ENCODE assay signal across 11 cellular contexts in the genomic region with DNA sequence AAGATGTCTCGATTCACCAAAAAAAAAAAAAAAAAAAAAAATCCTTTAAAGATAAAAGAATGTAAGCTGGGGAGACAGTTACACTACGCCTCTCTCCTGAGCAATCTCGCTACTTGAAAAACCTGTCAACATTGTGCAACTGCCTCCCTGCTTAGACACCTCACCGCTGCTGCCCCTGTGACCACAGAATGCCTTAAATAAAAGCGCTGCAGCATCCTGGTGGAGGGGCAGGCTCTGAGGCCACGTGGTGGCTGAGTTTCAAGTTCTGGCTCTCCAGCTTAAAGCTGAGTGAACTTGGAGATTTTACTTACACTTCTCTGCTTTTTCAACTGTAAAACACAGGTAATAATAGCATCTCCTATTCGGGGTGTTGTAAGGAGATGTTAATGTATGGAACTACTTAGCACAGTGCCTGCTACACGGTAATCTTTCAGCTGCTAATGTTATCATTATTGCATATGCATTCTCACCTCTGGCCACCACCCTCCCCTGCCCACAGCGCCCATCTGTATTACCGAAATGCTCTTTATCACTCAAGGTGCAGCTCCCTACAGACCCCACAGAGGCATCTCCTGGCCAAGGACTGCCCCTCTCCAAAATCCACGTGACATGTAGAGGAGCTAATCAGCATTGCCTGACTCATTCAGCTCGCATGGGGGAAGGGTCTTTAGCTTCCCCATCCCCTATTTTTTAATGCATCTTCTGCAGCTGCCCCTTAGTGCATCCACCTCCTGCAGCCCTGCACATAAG. TPM values are rescaled to one million over a fixed set of nuclear protein-coding genes. Genes with fewer than 3 reads are reported as not detected.
DNase-seq lines count a peak whose midpoint lies in the region; ATAC-seq and TF ChIP-seq lines count a peak whose summit lies in the region.
"Had no signal": no experiment of that assay in that cellular context is flagged by ENCODE, and none has a peak within 500 bp of the region (broad histone marks: within the 10 kb centered on the region; RNA-seq: fewer than 3 reads in every experiment).

No MANE protein-coding gene starts in this region.

- H3K27ac Mint-ChIP-seq in activated T-cell treated with anti-CD3 and anti-CD28 coated beads, Interleukin-2, amount 50 U/mL, for 72 hours = no peak overlapping the region

- peak; percentile 85 to 95 for ATAC-seq in activated T-cell treated with anti-CD3 and anti-CD28 coated beads, Interleukin-2, amount 50 U/mL, for 72 hours (replicated peaks in 1 of 2)
- no peak for ATAC-seq in GM21619 (IDR thresholded peaks at IDR 0.05; ENCODE audit: unreplicated experiment)
- ATAC-seq: left lobe of liver had no signal

- in situ Hi-C loops in KBM-7 (cut with MboI; ENCODE audit: low pct_unique_long_range_greater_than_20kb, low sequenced_read_pairs) = no loop called here

- DNase-seq in GM06990 (ENCODE audit: extremely low read depth, insufficient read length) (peak; percentile 37), KBM-7 (peak; percentile 16), left kidney (ENCODE audit: low read depth, low spot score) (peak; percentile 67), cardiac septum (ENCODE audit: low spot score) (no peak), foreskin fibroblast (no peak), hepatic stellate cell (ENCODE audit: low spot score) (no peak)
- DNase-seq in activated T-cell treated with anti-CD3 and anti-CD28 coated beads, Interleukin-2, amount 50 U/mL, for 72 hours = peak; percentile 43
- DNase-seq: dorsolateral prefrontal cortex, NCI-H524 treated with DMSO at 0.1 percent for 48 hours had no signal

- no peaks in the 10 kb centered on the region for H3K27me3 Mint-ChIP-seq in activated T-cell treated with anti-CD3 and anti-CD28 coated beads, Interleukin-2, amount 50 U/mL, for 72 hours (ENCODE audit: low read depth)

- H3K36me3 ChIP-seq in GM06990 (ENCODE audit: control insufficient read depth, insufficient read depth, low read length) = no peaks in the 10 kb centered on the region

- intact Hi-C loops in cardiac septum (cut with DNase I) = loop anchor here (10.0 kb wide), 1 partner anchor 320 kb away; no protein-coding TSS in a partner anchor

- no peak overlapping the region for H3K4me3 ChIP-seq in GM06990 (replicated peaks; ENCODE audit: low read depth, low read length)
- H3K4me3 ChIP-seq in foreskin fibroblast (ENCODE audit: low read depth in 1 of 2, low read length in 2 of 2) = no peak overlapping the region
- H3K4me3 ChIP-seq: dorsolateral prefrontal cortex had no signal

- H3K4me3 Mint-ChIP-seq in activated T-cell treated with anti-CD3 and anti-CD28 coated beads, Interleukin-2, amount 50 U/mL, for 72 hours = peak overlapping the region in 1 of 2 donors; percentile 19

- TF ChIP-seq CTCF in GM06990 (IDR thresholded peaks at IDR 0.05; ENCODE audit: insufficient read depth, low read length, poor library complexity, severe bottlenecking) = no peak
- TF ChIP-seq CTCF in foreskin fibroblast (IDR thresholded peaks at IDR 0.05; ENCODE audit: low read depth, low read length) = no peak

- no peaks in the 10 kb centered on the region for H3K9me3 Mint-ChIP-seq in activated T-cell treated with anti-CD3 and anti-CD28 coated beads, Interleukin-2, amount 50 U/mL, for 72 hours

- no peaks in the 10 kb centered on the region; the same call in 1 of the 2 replicates for H3K27me3 ChIP-seq in GM06990 (replicated peaks; ENCODE audit: control insufficient read depth, insufficient read depth, low read length)
- H3K27me3 ChIP-seq: dorsolateral prefrontal cortex had no signal

- H3K4me1 Mint-ChIP-seq in activated T-cell treated with anti-CD3 and anti-CD28 coated beads, Interleukin-2, amount 50 U/mL, for 72 hours (ENCODE audit: low read depth) = peaks cover 18% of the 10 kb centered on the region

- no peaks in the 10 kb centered on the region for H3K36me3 Mint-ChIP-seq in activated T-cell treated with anti-CD3 and anti-CD28 coated beads, Interleukin-2, amount 50 U/mL, for 72 hours (ENCODE audit: insufficient read depth in 2 of 2)

RNA-seq across cellular contexts. Expression of gene SLC22A23, which starts 42.0 kb away (rescaled TPM):
- total RNA-seq in activated T-cell treated with anti-CD3 and anti-CD28 coated beads, Interleukin-2, amount 50 U/mL, for 72 hours = 1 to 10 TPM; 1.5 to 2.0 TPM
- total RNA-seq in cardiac septum = 3.2 TPM

Comparison
In these comparisons a context has a peak if more than half of its experiments do, and no peak if none do; other contexts are left out.
1. DNase-seq: peak in GM06990 (single experiment), KBM-7 (single experiment), activated T-cell treated with anti-CD3 and anti-CD28 coated beads, Interleukin-2, amount 50 U/mL, for 72 hours (2 of 2) and left kidney (single experiment); none in cardiac septum (single experiment), foreskin fibroblast (0 of 2) and hepatic stellate cell (single experiment).